In the genomic region with DNA sequence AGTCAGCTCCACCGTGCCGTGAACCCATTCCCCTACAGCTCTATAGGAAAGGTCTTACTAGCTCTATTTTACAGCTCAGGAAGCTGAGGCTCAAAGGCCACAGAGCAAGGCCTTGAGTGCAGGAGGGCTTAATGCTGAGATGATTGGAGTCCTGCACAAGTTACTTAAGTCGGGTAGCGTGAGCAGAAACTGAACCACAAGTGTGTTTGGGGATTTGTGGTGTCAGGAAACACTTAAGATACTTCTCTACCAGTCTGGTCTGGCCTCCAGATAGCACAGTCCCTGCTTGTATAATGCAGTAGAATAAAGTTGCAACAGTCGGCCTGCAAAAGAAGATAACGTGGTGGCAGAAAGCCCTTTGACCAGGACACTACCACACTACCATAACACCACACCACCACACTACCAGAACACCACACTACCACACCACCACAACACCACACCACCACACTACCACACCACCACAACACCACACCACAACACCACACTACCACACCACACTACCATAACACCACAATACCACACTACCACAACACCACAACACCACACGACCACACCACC, we compare ENCODE assay signal across 8 cellular contexts.
DNase-seq lines count a peak whose midpoint lies in the region; ATAC-seq and TF ChIP-seq lines count a peak whose summit lies in the region.

No MANE protein-coding gene starts in this region.

- H3K9me3 ChIP-seq in left ventricle myocardium inferior (replicated peaks) (no peaks in the 10 kb centered on the region), upper lobe of right lung (no peaks in the 10 kb centered on the region), gastroesophageal sphincter (no peaks in the 10 kb centered on the region)

- no peak for TF ChIP-seq EP300 in gastroesophageal sphincter (IDR thresholded peaks at IDR 0.05)

- TF ChIP-seq POLR2A in gastroesophageal sphincter (IDR thresholded peaks at IDR 0.05): no peak

- TF ChIP-seq CTCF in left ventricle myocardium inferior (IDR thresholded peaks at IDR 0.05; ENCODE audit: borderline replicate concordance) (no peak), upper lobe of right lung (IDR thresholded peaks at IDR 0.05) (no peak), gastroesophageal sphincter (IDR thresholded peaks at IDR 0.05) (no peak)

- 69 to 82% methylated on average over 3 to 7 of the region's 7 CpGs for WGBS in gastroesophageal sphincter (ENCODE audit: low coverage in 1 of 2), 2 donors

- DNase-seq in left ventricle myocardium inferior (no peak), left cardiac atrium (no peak), RPMI7951 (ENCODE audit: low read depth) (peak; percentile 68), fibroblast of gingiva (ENCODE audit: low read depth) (peak; percentile 65), upper lobe of right lung (no peak), NCI-H2227 treated with DMSO at 0.1 percent for 48 hours (lab: John Stamatoyannopoulos, UW) (no peak), NCI-H2107 (lab: John Stamatoyannopoulos, UW) (no peak)

- H3K36me3 ChIP-seq in left ventricle myocardium inferior (no peaks in the 10 kb centered on the region), upper lobe of right lung (no peaks in the 10 kb centered on the region), gastroesophageal sphincter (no peaks in the 10 kb centered on the region)

- intact Hi-C loops in left ventricle myocardium inferior (cut with micrococcal nuclease) (no loop called here), left cardiac atrium (cut with DNase I) (no loop called here), upper lobe of right lung (cut with DNase I) (no loop called here)

- H3K4me3 ChIP-seq in left ventricle myocardium inferior (no peak overlapping the region), upper lobe of right lung (no peak overlapping the region), gastroesophageal sphincter (no peak overlapping the region)

- ATAC-seq in left cardiac atrium (no peak), upper lobe of right lung (peak; percentile 56), gastroesophageal sphincter (no peak)

- peaks cover 28% of the 10 kb centered on the region for H3K4me1 ChIP-seq in left ventricle myocardium inferior
- peaks cover 19% of the 10 kb centered on the region for H3K4me1 ChIP-seq in upper lobe of right lung
- H3K4me1 ChIP-seq in gastroesophageal sphincter: peaks cover 0 to 35% (median 26%) of the 10 kb centered on the region in 3 donors

- no peaks in the 10 kb centered on the region for H3K27me3 ChIP-seq in left ventricle myocardium inferior (ENCODE audit: low read depth)
- no peaks in the 10 kb centered on the region for H3K27me3 ChIP-seq in upper lobe of right lung
- no peaks in the 10 kb centered on the region for H3K27me3 ChIP-seq in gastroesophageal sphincter

- H3K27ac ChIP-seq in left ventricle myocardium inferior (replicated peaks): peak overlapping the region; percentile 57
- no peak overlapping the region for H3K27ac ChIP-seq in upper lobe of right lung
- no peak overlapping the region for H3K27ac ChIP-seq in gastroesophageal sphincter

Comparison
In these comparisons a context has a peak if more than half of its experiments do, and no peak if none do; other contexts are left out.
1. DNase-seq: peak in RPMI7951 (single experiment) and fibroblast of gingiva (single experiment); none in left ventricle myocardium inferior (single experiment), left cardiac atrium (single experiment), upper lobe of right lung (single experiment), NCI-H2227 treated with DMSO at 0.1 percent for 48 hours (single experiment) and NCI-H2107 (single experiment).